In genomic region chr19:15155296-15155695, GRCh38 we compare ENCODE assay signal across 28 cellular contexts. TPM values are rescaled to one million over a fixed set of nuclear protein-coding genes. Genes with fewer than 3 reads are reported as not detected.
"Had no signal": no experiment of that assay in that cellular context is flagged by ENCODE, and none has a peak within 500 bp of the region (broad histone marks: within the 10 kb centered on the region; RNA-seq: fewer than 3 reads in every experiment).

No MANE protein-coding gene starts in this region.

- ATAC-seq: naive thymus-derived CD8-positive, alpha-beta T cell; natural killer cell treated with Interleukin-12 subunit alpha and Interleukin-12 subunit beta and Interleukin-15 and Interleukin-18, amount 100 ng/mL, for 72 hours; pancreas; right cardiac atrium; right lobe of liver; stimulated activated memory B cell treated with anti-CD40 and anti-IgM and Interleukin-4, amounts not matched to agents 10 μg/mL and 1 μg/mL and 100 μg/mL, for 72 hours; stimulated activated naive CD8-positive, alpha-beta T cell treated with anti-CD3 and anti-CD28 coated beads, Interleukin-15, amount 100 ng/mL, for 72 hours; stimulated activated naive CD8-positive, alpha-beta T cell treated with anti-CD3 and anti-CD28 coated beads, Interleukin-15, Interleukin-2, amounts not matched to agents 100 U/mL and 50 U/mL, for 24 hours had no signal

- H3K36me3 ChIP-seq: neutrophil, pancreas, prostate gland, right lobe of liver, transverse colon, upper lobe of left lung, vagina had no signal

- H3K4me1 ChIP-seq: pancreas, prostate gland, right lobe of liver, suprapubic skin, testis, tibial artery, transverse colon, vagina had no signal

- DNase-seq: naive thymus-derived CD8-positive, alpha-beta T cell; nephron progenitor cell; nucleus accumbens; pancreas; right cardiac atrium; right lobe of liver; spleen; stimulated activated CD4-positive, alpha-beta T cell treated with anti-CD3 and anti-CD28 coated beads, Interleukin-12 subunit alpha, Interleukin-12 subunit beta, amount 100 ng/mL, for 4 hours; stimulated activated CD4-positive, alpha-beta T cell treated with anti-CD3 and anti-CD28 coated beads, Interleukin-1b, Interleukin-23, amount 100 ng/mL, for 48 hours; stimulated activated CD4-positive, alpha-beta T cell treated with anti-CD3 and anti-CD28 coated beads, Interleukin-4, amount 100 ng/mL, for 1 hour; stimulated activated CD4-positive, alpha-beta T cell treated with anti-CD3 and anti-CD28 coated beads, Interleukin-4, amount 100 ng/mL, for 4 hours; stimulated activated CD8-positive, alpha-beta memory T cell treated with anti-CD3 and anti-CD28 coated beads, Interleukin-4, amount 100 ng/mL, for 48 hours; stimulated activated naive CD4-positive, alpha-beta T cell; stimulated activated naive CD8-positive, alpha-beta T cell treated with anti-CD3 and anti-CD28 coated beads, Interleukin-15, amount 100 ng/mL, for 72 hours; stimulated activated naive CD8-positive, alpha-beta T cell treated with anti-CD3 and anti-CD28 coated beads, Interleukin-15, Interleukin-2, amounts not matched to agents 100 U/mL and 50 U/mL, for 24 hours; substantia nigra; testis; tibial artery; transverse colon; upper lobe of left lung had no signal

- H3K27me3 ChIP-seq: pancreas, right lobe of liver, suprapubic skin, testis, tibial artery, transverse colon, upper lobe of left lung, vagina had no signal

- H3K4me3 ChIP-seq: pancreas, prostate gland, right lobe of liver, skin epidermis, smooth muscle cell, spleen, suprapubic skin, testis, tibial artery, transverse colon, upper lobe of left lung, vagina had no signal

- H3K27ac ChIP-seq: neutrophil, pancreas, prostate gland, right lobe of liver, skin epidermis, spleen, suprapubic skin, testis, tibial artery, transverse colon, upper lobe of left lung, vagina had no signal

- H3K9me3 ChIP-seq: neutrophil, pancreas, prostate gland, right lobe of liver, suprapubic skin, testis, transverse colon, vagina had no signal

- H3K4me2 ChIP-seq: smooth muscle cell had no signal

RNA-seq across cellular contexts. Expression of gene NOTCH3, which starts 45.5 kb away (rescaled TPM):
- total RNA-seq: natural killer cell treated with Interleukin-12 subunit alpha and Interleukin-12 subunit beta and Interleukin-15 and Interleukin-18, amount 100 ng/mL, for 72 hours had no signal
- polyA plus RNA-seq: naive thymus-derived CD8-positive, alpha-beta T cell had no signal

RNA-seq across cellular contexts. Expression of gene SYDE1, which starts 48.1 kb away (rescaled TPM):
- total RNA-seq: natural killer cell treated with Interleukin-12 subunit alpha and Interleukin-12 subunit beta and Interleukin-15 and Interleukin-18, amount 100 ng/mL, for 72 hours had no signal
